ENCODE assay signal across 13 cellular contexts in genomic region chr12:20629414-20630156, GRCh38.
DNase-seq lines count a peak whose midpoint lies in the region; ATAC-seq, FAIRE-seq and TF ChIP-seq lines count a peak whose summit lies in the region.
"Had no signal": no experiment of that assay in that cellular context is flagged by ENCODE, and none has a peak within 500 bp of the region (broad histone marks: within the 10 kb centered on the region; RNA-seq: fewer than 3 reads in every experiment).

No MANE protein-coding gene starts in this region.

- in situ Hi-C loops in Caki2 (cut with HindIII; ENCODE audit: low pct_unique_long_range_greater_than_20kb, low sequenced_read_pairs) = no loop called here

- TF ChIP-seq POLR2A in testis (IDR thresholded peaks at IDR 0.05) = no peak

- intact Hi-C loops in testis (cut with DNase I; ENCODE audit: low total_unique reads) = no loop called here

- no peak for ATAC-seq in HG02798 (IDR thresholded peaks at IDR 0.05; ENCODE audit: poor library complexity, unreplicated experiment)
- ATAC-seq: K562 had no signal

- no peaks in the 10 kb centered on the region for H3K27me3 Mint-ChIP-seq in nephron (ENCODE audit: low read depth)
- H3K27me3 Mint-ChIP-seq: CD8-positive, alpha-beta memory T cell; central memory CD8-positive, alpha-beta T cell had no signal

- H3K36me3 ChIP-seq in H7 (replicated peaks; ENCODE audit: control insufficient read depth, insufficient read depth, low read length) (no peaks in the 10 kb centered on the region), testis (ENCODE audit: low read depth, missing control alignments) (no peaks in the 10 kb centered on the region)

- TF ChIP-seq CTCF in fibroblast of mammary gland (conservative IDR thresholded peaks at IDR 0.05; ENCODE audit: control insufficient read depth, insufficient read depth, low read depth, low read length) = no peak
- no peak for TF ChIP-seq CTCF in nephron (IDR thresholded peaks at IDR 0.05; ENCODE audit: unreplicated experiment in 3 of 3)
- TF ChIP-seq CTCF in testis (IDR thresholded peaks at IDR 0.05) = no peak

- peaks cover 2% of the 10 kb centered on the region for H3K9me3 Mint-ChIP-seq in nephron
- H3K9me3 Mint-ChIP-seq: CD8-positive, alpha-beta memory T cell; central memory CD8-positive, alpha-beta T cell had no signal

- no peak overlapping the region for H3K4me3 Mint-ChIP-seq in nephron
- H3K4me3 Mint-ChIP-seq: CD8-positive, alpha-beta memory T cell; central memory CD8-positive, alpha-beta T cell had no signal

- no peaks in the 10 kb centered on the region for H3K4me1 ChIP-seq in testis

- no peaks in the 10 kb centered on the region for H3K27me3 ChIP-seq in H7 (ENCODE audit: control insufficient read depth, insufficient read depth, low read length)
- no peaks in the 10 kb centered on the region for H3K27me3 ChIP-seq in testis

- no peaks in the 10 kb centered on the region for H3K9me3 ChIP-seq in testis

- H3K4me1 Mint-ChIP-seq in nephron = peaks cover 16% of the 10 kb centered on the region
- H3K4me1 Mint-ChIP-seq: CD8-positive, alpha-beta memory T cell; central memory CD8-positive, alpha-beta T cell had no signal

- H3K4me3 ChIP-seq in fibroblast of mammary gland (ENCODE audit: control insufficient read depth, low read depth, low read length) = no peak overlapping the region
- H3K4me3 ChIP-seq in H7 (ENCODE audit: insufficient read depth, low read depth, low read length) = no peak overlapping the region
- no peak overlapping the region for H3K4me3 ChIP-seq in testis
- H3K4me3 ChIP-seq: K562 had no signal

- WGBS in testis, 2 donors = 63 to 70% methylated on average over 6 of the region's 6 CpGs

- no peak for FAIRE-seq in RCC 7860 (lab: Jason Lieb, UNC)
- FAIRE-seq: K562 had no signal

- no peak overlapping the region for H3K27ac ChIP-seq in testis

- H3K36me3 Mint-ChIP-seq in nephron (ENCODE audit: low read depth) = peaks cover 5% of the 10 kb centered on the region
- H3K36me3 Mint-ChIP-seq: CD8-positive, alpha-beta memory T cell had no signal

- peak overlapping the region; percentile 61 to 93 (median 91) for H3K27ac Mint-ChIP-seq in nephron
- H3K27ac Mint-ChIP-seq: CD8-positive, alpha-beta memory T cell had no signal

- peak; percentile 77 for DNase-seq in Caki2 (ENCODE audit: low read depth)
- peak; percentile 6 for DNase-seq in RCC 7860 (ENCODE audit: low spot score)
- DNase-seq in fibroblast of mammary gland (ENCODE audit: low read depth) = peak; percentile 42
- DNase-seq in H7 = no peak
- DNase-seq in NCI-H2029 (lab: John Stamatoyannopoulos, UW) = no peak
- no peak for DNase-seq in testis
- DNase-seq: activated CD4-positive, alpha-beta T cell treated with anti-CD3 and anti-CD28 coated beads, Interleukin-2, amount 50 U/mL, for 1 hour; CD8-positive, alpha-beta memory T cell; midbrain had no signal

Comparison
In these comparisons a context has a peak if more than half of its experiments do, and no peak if none do; other contexts are left out.
1. DNase-seq: peak in Caki2 (single experiment), RCC 7860 (single experiment) and fibroblast of mammary gland (single experiment); none in H7 (single experiment), NCI-H2029 (single experiment) and testis (single experiment).